ENCODE assay signal across 29 cellular contexts in genomic region chr1:54668567-54668966, GRCh38. TPM values are rescaled to one million over a fixed set of nuclear protein-coding genes. Genes with fewer than 3 reads are reported as not detected.
"Had no signal": no experiment of that assay in that cellular context is flagged by ENCODE, and none has a peak within 500 bp of the region (broad histone marks: within the 10 kb centered on the region; RNA-seq: fewer than 3 reads in every experiment).

No MANE protein-coding gene starts in this region.

- ATAC-seq: activated T-helper 17 cell treated with anti-CD3 and anti-CD28 coated beads, Interleukin-2, amount 50 U/mL, for 72 hours; Panc1; Right ventricle myocardium inferior; T-cell had no signal

- H3K9me3 ChIP-seq: colonic mucosa had no signal

- H3K36me3 ChIP-seq: brain microvascular endothelial cell, colonic mucosa had no signal

- DNase-seq: activated B cell treated with CpG ODN at 0.5 μM for 24 hours; activated CD4-positive, alpha-beta memory T cell treated with anti-CD3 and anti-CD28 coated beads for 36 hours; activated CD4-positive, alpha-beta T cell treated with anti-CD3 and anti-CD28 coated beads for 1 hour; activated CD4-positive, alpha-beta T cell treated with anti-CD3 and anti-CD28 coated beads, Interleukin-2, amount 10 ng/mL, durations not matched to agents 24 days and 14 days; activated CD8-positive, alpha-beta memory T cell treated with anti-CD3 and anti-CD28 coated beads for 24 hours; activated gamma-delta T cell; activated naive CD4-positive, alpha-beta T cell treated with anti-CD3 and anti-CD28 coated beads, Interleukin-2, amount 10 ng/mL, durations not matched to agents 7 days and 5 days; activated naive CD8-positive, alpha-beta T cell treated with anti-CD3 and anti-CD28 coated beads for 36 hours; activated T-cell treated with anti-CD3 and anti-CD28 coated beads, Interleukin-2, amount 50 U/mL, for 48 hours; brain microvascular endothelial cell; colonic mucosa; NCI-H1048; NCI-H146; NCI-H187 treated with DMSO at 0.1 percent for 48 hours; NCI-H2171 treated with DMSO at 0.1 percent for 48 hours; NCI-H226; NCI-H526; NCI-H82; NK-92 treated with Interleukin-12 subunit alpha and Interleukin-12 subunit beta, amount 100 ng/mL, for 24 hours; OCI-M1; RPMI8226; T-cell had no signal

- H3K27me3 ChIP-seq: brain microvascular endothelial cell, colonic mucosa had no signal

- H3K4me1 ChIP-seq: colonic mucosa had no signal

- H3K27ac ChIP-seq: brain microvascular endothelial cell, colonic mucosa, SK-N-MC had no signal

- H3K4me3 ChIP-seq: colonic mucosa, SK-N-MC had no signal

RNA-seq across cellular contexts. Expression of gene MROH7, which starts 27.0 kb away (rescaled TPM):
- total RNA-seq: activated B cell treated with CpG ODN at 0.5 μM for 24 hours, NCI-H460 had no signal

RNA-seq across cellular contexts. Expression of gene FAM151A, which starts 45.2 kb away (rescaled TPM):
- total RNA-seq: activated B cell treated with CpG ODN at 0.5 μM for 24 hours; activated CD4-positive, alpha-beta memory T cell treated with anti-CD3 and anti-CD28 coated beads for 36 hours; activated CD4-positive, alpha-beta T cell treated with anti-CD3 and anti-CD28 coated beads, Interleukin-2, amount 10 ng/mL, durations not matched to agents 24 days and 14 days; activated naive CD8-positive, alpha-beta T cell treated with anti-CD3 and anti-CD28 coated beads for 36 hours; activated T-helper 17 cell treated with anti-CD3 and anti-CD28 coated beads, Interleukin-2, amount 50 U/mL, for 72 hours; cerebellum; NCI-H460; T-cell; T-helper 2 cell treated with Interferon-gamma antibody and Interleukin-4, amounts not matched to agents 100 ng/mL and 5 ng/mL, for 36 hours had no signal
